8 cellular contexts compared by ENCODE assay signal in the genomic region with DNA sequence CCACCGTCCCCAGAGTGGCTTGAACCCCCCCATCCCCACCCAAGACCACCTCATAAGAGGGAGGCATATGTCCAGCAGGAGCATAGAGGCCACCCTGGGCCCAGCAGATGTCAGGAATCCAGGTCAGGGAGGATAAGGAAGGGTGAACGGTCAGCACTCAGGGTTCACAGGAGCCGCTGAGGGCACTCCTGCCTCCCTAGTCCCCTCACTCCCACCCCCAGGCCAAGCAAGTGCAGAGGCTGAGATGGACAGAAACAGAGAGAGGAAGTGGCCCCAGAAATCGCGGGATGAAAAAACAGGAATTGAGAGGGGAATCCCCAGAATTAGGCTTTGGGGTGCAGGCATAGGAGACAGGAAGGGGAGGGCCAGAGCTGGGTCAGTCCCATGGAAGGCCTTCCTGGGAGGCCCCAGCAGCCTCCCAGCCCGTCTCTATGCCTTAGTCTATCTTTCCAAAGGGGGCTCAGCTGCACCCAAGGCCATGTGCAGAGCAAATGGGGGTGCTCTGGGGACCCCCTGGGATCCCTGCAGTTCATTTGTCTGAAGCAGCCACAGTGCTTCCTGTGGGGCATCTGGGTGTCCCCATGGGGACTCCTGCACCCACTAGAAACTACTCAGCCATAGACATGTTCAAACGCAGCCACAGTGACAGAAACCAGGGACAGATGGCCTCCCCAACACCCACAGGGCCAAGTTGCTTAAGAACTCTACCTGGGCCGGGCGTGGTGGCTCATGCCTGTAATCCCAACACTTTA. TPM values are rescaled to one million over a fixed set of nuclear protein-coding genes. Genes with fewer than 3 reads are reported as not detected.
DNase-seq lines count a peak whose midpoint lies in the region; ATAC-seq, FAIRE-seq and TF ChIP-seq lines count a peak whose summit lies in the region.

No MANE protein-coding gene starts in this region.

- H3K27me3 Mint-ChIP-seq in activated CD4-positive, alpha-beta memory T cell treated with anti-CD3 and anti-CD28 coated beads for 36 hours = no peaks in the 10 kb centered on the region

- ATAC-seq in heart right ventricle = peak in 1 of 8 donors; percentile 2
- no peak for ATAC-seq in Right ventricle myocardium inferior
- ATAC-seq in HG02981 (IDR thresholded peaks at IDR 0.05; ENCODE audit: unreplicated experiment) = peak; percentile 55

- H3K36me3 Mint-ChIP-seq in activated CD4-positive, alpha-beta memory T cell treated with anti-CD3 and anti-CD28 coated beads for 36 hours = peaks cover 19% of the 10 kb centered on the region

- peak overlapping the region; percentile 56 to 97 (median 79) for H3K4me3 ChIP-seq in heart right ventricle
- H3K4me3 ChIP-seq in keratinocyte (ENCODE audit: control insufficient read depth in 2 of 3, extremely low read depth in 1 of 3, insufficient read depth in 2 of 3, low read depth in 1 of 3, low read length in 3 of 3) = peak overlapping the region; percentile 68 to 79 (median 79)
- peak overlapping the region; percentile 74 for H3K4me3 ChIP-seq in urinary bladder (ENCODE audit: low read depth, low read length)

- peaks cover 3% of the 10 kb centered on the region for H3K9me3 Mint-ChIP-seq in activated CD4-positive, alpha-beta memory T cell treated with anti-CD3 and anti-CD28 coated beads for 36 hours

- intact Hi-C loops in heart right ventricle (cut with DNase I) = loop anchor here (2.0 to 10.0 kb wide), 15 partner anchors 49 to 269 kb away; a partner anchor contains a TSS
- intact Hi-C loops in Right ventricle myocardium inferior (cut with DNase I) = loop anchor here (2.0 to 5.0 kb wide), 3 partner anchors 53 to 261 kb away; a partner anchor contains a TSS
- intact Hi-C loops in activated CD4-positive, alpha-beta memory T cell treated with anti-CD3 and anti-CD28 coated beads for 36 hours (cut with micrococcal nuclease) = loop anchor here (2.0 to 5.0 kb wide), 5 partner anchors 15 to 266 kb away; a partner anchor contains a TSS

- H3K9me1 ChIP-seq in keratinocyte (ENCODE audit: control insufficient read depth, extremely low read depth, insufficient read depth, low read length) = no peaks in the 10 kb centered on the region

- H3K4me2 ChIP-seq in keratinocyte (ENCODE audit: control insufficient read depth, extremely low read depth, insufficient read depth, low read depth, low read length) = peak overlapping the region; percentile 60

- 55 to 60% methylated on average over 9 of the region's 9 CpGs for WGBS in heart right ventricle, 2 donors
- WGBS in urinary bladder = 59% methylated on average over 9 of the region's 9 CpGs

- POLR2A ChIA-PET in activated CD4-positive, alpha-beta memory T cell treated with anti-CD3 and anti-CD28 coated beads for 36 hours (lab: Charles Lee) = interaction anchor here (0.6 to 2.8 kb wide), 2 partner anchors 42 to 410 kb away, joined by 3 to 15 read pairs; no protein-coding TSS in a partner anchor

- TF ChIP-seq CTCF in heart right ventricle (IDR thresholded peaks at IDR 0.05) (no peak), keratinocyte (optimal IDR thresholded peaks at IDR 0.05 in 1 of 3, IDR thresholded peaks at IDR 0.05 in 1 of 3, conservative IDR thresholded peaks at IDR 0.05 in 1 of 3; ENCODE audit: extremely low read depth in 1 of 3, insufficient read depth in 2 of 3, low read length in 3 of 3) (no peak)

- H3K4me3 Mint-ChIP-seq in activated CD4-positive, alpha-beta memory T cell treated with anti-CD3 and anti-CD28 coated beads for 36 hours = peak overlapping the region; percentile 74

- peak overlapping the region; percentile 67 for H3K9ac ChIP-seq in keratinocyte (ENCODE audit: control insufficient read depth, extremely low read depth, insufficient read depth, low read length)

- dilution Hi-C loops in keratinocyte (cut with MboI; ENCODE audit: extremely low pct_ligation_motif_present, low sequenced_read_pairs) = no loop called here

- peaks cover 6% of the 10 kb centered on the region for H3K79me2 ChIP-seq in keratinocyte (ENCODE audit: control insufficient read depth, insufficient read depth, low read length)

- H3K9me3 ChIP-seq in heart right ventricle (no peaks in the 10 kb centered on the region), keratinocyte (ENCODE audit: control insufficient read depth, low read depth, low read length) (peaks cover 2% of the 10 kb centered on the region)

- CTCF ChIA-PET in activated CD4-positive, alpha-beta memory T cell treated with anti-CD3 and anti-CD28 coated beads for 36 hours (lab: Charles Lee) = interaction anchor here (1.0 to 3.7 kb wide), 6 partner anchors 8 to 200 kb away, joined by 3 to 30 read pairs (median 14); no protein-coding TSS in a partner anchor

- peaks cover 38% of the 10 kb centered on the region for H3K4me1 Mint-ChIP-seq in activated CD4-positive, alpha-beta memory T cell treated with anti-CD3 and anti-CD28 coated beads for 36 hours (ENCODE audit: low read depth)

- peak overlapping the region; percentile 83 for H3K27ac Mint-ChIP-seq in activated CD4-positive, alpha-beta memory T cell treated with anti-CD3 and anti-CD28 coated beads for 36 hours

- no peak overlapping the region for H2AFZ ChIP-seq in keratinocyte (ENCODE audit: control insufficient read depth, low read length)

- no peak for FAIRE-seq in keratinocyte (lab: Jason Lieb, UNC)

- H3K4me1 ChIP-seq in heart right ventricle (peaks cover 0 to 55% (median 32%) of the 10 kb centered on the region in 9 donors), keratinocyte (ENCODE audit: control insufficient read depth, extremely low read depth, insufficient read depth, low read length) (peaks cover 23% of the 10 kb centered on the region), urinary bladder (ENCODE audit: insufficient read depth) (no peaks in the 10 kb centered on the region)

- DNase-seq in heart right ventricle (no peak), Right ventricle myocardium inferior (ENCODE audit: missing footprints) (no peak), keratinocyte (ENCODE audit: low read depth, low spot score) (no peak), amygdala (lab: John Stamatoyannopoulos, UW) (no peak), middle frontal gyrus (ENCODE audit: extremely low spot score, low spot score) (no peak)
- peak; percentile 25 for DNase-seq in activated CD4-positive, alpha-beta memory T cell treated with anti-CD3 and anti-CD28 coated beads for 36 hours

- H3K27me3 ChIP-seq in heart right ventricle = peaks cover 0 to 5% (median 0%) of the 10 kb centered on the region in 7 donors
- H3K27me3 ChIP-seq in keratinocyte (ENCODE audit: control insufficient read depth, extremely low read depth, insufficient read depth, low read length) = no peaks in the 10 kb centered on the region

- H3K27ac ChIP-seq in heart right ventricle (peak overlapping the region; percentile 88 to 99 (median 95)), keratinocyte (ENCODE audit: control insufficient read depth, insufficient read depth, low read length) (no peak overlapping the region), urinary bladder (ENCODE audit: low read depth) (no peak overlapping the region)

- H3K36me3 ChIP-seq in heart right ventricle (peaks cover 0 to 34% (median 16%) of the 10 kb centered on the region in 9 donors), keratinocyte (ENCODE audit: control insufficient read depth in 2 of 2, extremely low read depth in 1 of 2, insufficient read depth in 2 of 2, low read length in 2 of 2) (peaks cover 12 to 14% of the 10 kb centered on the region in 2 experiments), urinary bladder (ENCODE audit: insufficient read depth) (no peaks in the 10 kb centered on the region)

- no peaks in the 10 kb centered on the region for H4K20me1 ChIP-seq in keratinocyte (ENCODE audit: control insufficient read depth, extremely low read depth, insufficient read depth, low read length)

RNA-seq across cellular contexts. Expression of a gene that starts 1.7 kb away (rescaled TPM):
- total RNA-seq in heart right ventricle (10 to 100 TPM in 3 of 10 donors, 1 to 10 TPM in 7; 6.6 to 19.9 (median 7.9) TPM), Right ventricle myocardium inferior (11.8 TPM), urinary bladder (29.2 TPM)
- polyA plus RNA-seq in heart right ventricle (10 to 100 TPM; 12.0 to 18.0 TPM), keratinocyte (13.1 to 24.3 TPM (median 15.7 TPM) in 3 replicates), urinary bladder (33.4 TPM)
- total RNA-seq in activated CD4-positive, alpha-beta memory T cell treated with anti-CD3 and anti-CD28 coated beads for 36 hours = 10 to 100 TPM; 64.6 to 65.9 TPM
- polyA plus RNA-seq in keratinocyte (2011; ENCODE audit: low read depth) = 11.0 TPM
- 12.6 and 13.9 TPM in 2 replicates for polyA plus RNA-seq in keratinocyte (2011; cell fraction: cytosol; rRNA removed)
- polyA plus RNA-seq in keratinocyte (2011; cell fraction: nucleus; rRNA removed) = 12.9 and 14.0 TPM in 2 replicates
- polyA plus RNA-seq in keratinocyte (2012; ENCODE audit: low replicate concordance) = 6.8 and 19.0 TPM in 2 replicates
- polyA minus RNA-seq in keratinocyte = 11.3 to 45.6 TPM (median 20.7 TPM) in 3 replicates
- 10.7 TPM for polyA minus RNA-seq in keratinocyte (2011; cell fraction: cytosol; rRNA and poly(A)+ RNA removed)
- polyA minus RNA-seq in keratinocyte (2011; cell fraction: nucleus; rRNA and poly(A)+ RNA removed) = 6.3 and 7.1 TPM in 2 replicates

RNA-seq across cellular contexts. Expression of a gene that starts 26.9 kb away (rescaled TPM):
- total RNA-seq in heart right ventricle (under 1 TPM in 4 of 10 donors, not detected in 6; 0.33 to 0.95 (median 0.63) TPM), Right ventricle myocardium inferior (0.35 TPM), urinary bladder (not detected)
- polyA plus RNA-seq in heart right ventricle (not detected), keratinocyte (not detected in 3 replicates), urinary bladder (not detected)
- under 1 TPM; 0.36 to 0.45 TPM for total RNA-seq in activated CD4-positive, alpha-beta memory T cell treated with anti-CD3 and anti-CD28 coated beads for 36 hours
- polyA plus RNA-seq in keratinocyte (2011; ENCODE audit: low read depth) = not detected
- polyA plus RNA-seq in keratinocyte (2011; cell fraction: cytosol; rRNA removed) = not detected in 2 replicates
- polyA plus RNA-seq in keratinocyte (2011; cell fraction: nucleus; rRNA removed) = not detected in 2 replicates
- not detected in 2 replicates for polyA plus RNA-seq in keratinocyte (2012; ENCODE audit: low replicate concordance)
- not detected in 3 replicates for polyA minus RNA-seq in keratinocyte
- polyA minus RNA-seq in keratinocyte (2011; cell fraction: cytosol; rRNA and poly(A)+ RNA removed) = not detected
- not detected in 2 replicates for polyA minus RNA-seq in keratinocyte (2011; cell fraction: nucleus; rRNA and poly(A)+ RNA removed)

RNA-seq across cellular contexts. Expression of a gene that starts 39.9 kb away (rescaled TPM):
- 1 to 10 TPM in 5 of 10 donors, under 1 TPM in 5; 0.50 to 2.1 (median 0.98) TPM for total RNA-seq in heart right ventricle
- polyA plus RNA-seq in heart right ventricle = under 1 TPM in 1 of 2 donors, not detected in 1; 0.19 TPM
- total RNA-seq in Right ventricle myocardium inferior = 0.92 TPM
- total RNA-seq in activated CD4-positive, alpha-beta memory T cell treated with anti-CD3 and anti-CD28 coated beads for 36 hours = 10 to 100 TPM; 10.1 to 11.5 TPM
- 0.23 to 0.85 TPM (median 0.24 TPM) in 3 replicates for polyA plus RNA-seq in keratinocyte
- polyA plus RNA-seq in keratinocyte (2011; ENCODE audit: low read depth) = not detected
- 0.09 and 0.64 TPM in 2 replicates for polyA plus RNA-seq in keratinocyte (2011; cell fraction: cytosol; rRNA removed)
- polyA plus RNA-seq in keratinocyte (2011; cell fraction: nucleus; rRNA removed) = 0.36 and 0.44 TPM in 2 replicates
- polyA plus RNA-seq in keratinocyte (2012; ENCODE audit: low replicate concordance) = 0.33 and 0.37 TPM in 2 replicates
- 0.33 TPM in 1 of 3 replicates, not detected in the others for polyA minus RNA-seq in keratinocyte
- polyA minus RNA-seq in keratinocyte (2011; cell fraction: cytosol; rRNA and poly(A)+ RNA removed) = 3.1 TPM
- 0.84 and 0.93 TPM in 2 replicates for polyA minus RNA-seq in keratinocyte (2011; cell fraction: nucleus; rRNA and poly(A)+ RNA removed)
- total RNA-seq in urinary bladder = 3.1 TPM
- 1.1 TPM for polyA plus RNA-seq in urinary bladder

RNA-seq across cellular contexts. Expression of a gene that starts 53.8 kb away (rescaled TPM):
- 10 to 100 TPM in 3 of 10 donors, 1 to 10 TPM in 7; 1.6 to 19.9 (median 6.7) TPM for total RNA-seq in heart right ventricle
- polyA plus RNA-seq in heart right ventricle = 10 to 100 TPM in 1 of 2 donors, 1 to 10 TPM in 1; 6.8 to 24.1 TPM
- total RNA-seq in Right ventricle myocardium inferior = 14.7 TPM
- 100 to 1,000 TPM; 167 to 173 TPM for total RNA-seq in activated CD4-positive, alpha-beta memory T cell treated with anti-CD3 and anti-CD28 coated beads for 36 hours
- 34.7 to 40.3 TPM (median 38.0 TPM) in 3 replicates for polyA plus RNA-seq in keratinocyte
- polyA plus RNA-seq in keratinocyte (2011; ENCODE audit: low read depth) = not detected
- 33.9 and 39.4 TPM in 2 replicates for polyA plus RNA-seq in keratinocyte (2011; cell fraction: cytosol; rRNA removed)
- polyA plus RNA-seq in keratinocyte (2011; cell fraction: nucleus; rRNA removed) = 16.9 and 18.1 TPM in 2 replicates
- 11.9 and 38.6 TPM in 2 replicates for polyA plus RNA-seq in keratinocyte (2012; ENCODE audit: low replicate concordance)
- 11.2 to 17.1 TPM (median 12.5 TPM) in 3 replicates for polyA minus RNA-seq in keratinocyte
- polyA minus RNA-seq in keratinocyte (2011; cell fraction: cytosol; rRNA and poly(A)+ RNA removed) = 33.2 TPM
- 5.6 and 8.8 TPM in 2 replicates for polyA minus RNA-seq in keratinocyte (2011; cell fraction: nucleus; rRNA and poly(A)+ RNA removed)
- total RNA-seq in urinary bladder = 54.7 TPM
- polyA plus RNA-seq in urinary bladder = 54.9 TPM

RNA-seq across cellular contexts. Expression of a gene that starts 56.3 kb away (rescaled TPM):
- 10 to 100 TPM; 16.0 to 26.0 (median 21.4) TPM for total RNA-seq in heart right ventricle
- 10 to 100 TPM in 1 of 2 donors, 1 to 10 TPM in 1; 8.0 to 13.6 TPM for polyA plus RNA-seq in heart right ventricle
- 18.6 TPM for total RNA-seq in Right ventricle myocardium inferior
- 1 to 10 TPM; 5.4 to 5.8 TPM for total RNA-seq in activated CD4-positive, alpha-beta memory T cell treated with anti-CD3 and anti-CD28 coated beads for 36 hours
- polyA plus RNA-seq in keratinocyte = 19.7 to 26.3 TPM (median 22.4 TPM) in 3 replicates
- polyA plus RNA-seq in keratinocyte (2011; ENCODE audit: low read depth) = 31.6 TPM
- 23.0 and 24.8 TPM in 2 replicates for polyA plus RNA-seq in keratinocyte (2011; cell fraction: cytosol; rRNA removed)
- 29.8 and 36.3 TPM in 2 replicates for polyA plus RNA-seq in keratinocyte (2011; cell fraction: nucleus; rRNA removed)
- 12.9 and 18.8 TPM in 2 replicates for polyA plus RNA-seq in keratinocyte (2012; ENCODE audit: low replicate concordance)
- polyA minus RNA-seq in keratinocyte = 22.8 to 59.0 TPM (median 58.9 TPM) in 3 replicates
- polyA minus RNA-seq in keratinocyte (2011; cell fraction: cytosol; rRNA and poly(A)+ RNA removed) = 23.4 TPM
- 12.1 and 17.3 TPM in 2 replicates for polyA minus RNA-seq in keratinocyte (2011; cell fraction: nucleus; rRNA and poly(A)+ RNA removed)
- 23.6 TPM for total RNA-seq in urinary bladder
- 20.3 TPM for polyA plus RNA-seq in urinary bladder

Comparison
In these comparisons a context has a peak if more than half of its experiments do, and no peak if none do; other contexts are left out.
1. H3K27ac ChIP-seq: peak in heart right ventricle (10 of 10); none in keratinocyte (single experiment) and urinary bladder (single experiment).
2. Peak in every context shown above with its lines, with median percentiles within 50 percentile points of each other: H3K4me3 ChIP-seq.